19 cellular contexts compared by ENCODE assay signal in genomic region chr18:7904529-7904928, GRCh38.
A peak's percentile ranks its signal among the peaks of the same experiment; 100 is the strongest.
DNase-seq lines count a peak whose midpoint lies in the region; ATAC-seq, FAIRE-seq and TF ChIP-seq lines count a peak whose summit lies in the region.
"Had no signal": no experiment of that assay in that cellular context is flagged by ENCODE, and none has a peak within 500 bp of the region (broad histone marks: within the 10 kb centered on the region; RNA-seq: fewer than 3 reads in every experiment).

No MANE protein-coding gene starts in this region.

- DNase-seq in Daoy (ENCODE audit: low read depth): peak; percentile 45
- peak; percentile 89 for DNase-seq in PC-3
- DNase-seq in renal cortical epithelial cell (ENCODE audit: low read depth): peak; percentile 33
- no peak for DNase-seq in dorsolateral prefrontal cortex
- no peak for DNase-seq in cardiac septum (ENCODE audit: low spot score)
- DNase-seq in LoVo (ENCODE audit: low spot score): no peak
- no peak for DNase-seq in DMS153 (lab: John Stamatoyannopoulos, UW)
- DNase-seq: activated CD4-positive, CD25-positive, alpha-beta regulatory T cell; activated naive CD8-positive, alpha-beta T cell treated with anti-CD3 and anti-CD28 coated beads for 36 hours; cortex of kidney; glutamatergic neuron; islet precursor cell; midbrain; NCI-H146; NCI-H446 treated with DMSO at 0.1 percent for 48 hours; ovary; trophoblast cell had no signal

- peak overlapping the region; percentile 59 for H3K9ac ChIP-seq in PC-3 (ENCODE audit: low read length)

- no peak overlapping the region for H2AFZ ChIP-seq in PC-3 (ENCODE audit: low read length)

- H3K27me3 ChIP-seq in PC-3 (ENCODE audit: low read length): no peaks in the 10 kb centered on the region
- H3K27me3 ChIP-seq in dorsolateral prefrontal cortex: no peaks in the 10 kb centered on the region
- H3K27me3 ChIP-seq: ovary had no signal

- intact Hi-C loops in PC-3 (cut with micrococcal nuclease): loop anchor here (1.0 to 5.0 kb wide), 4 partner anchors 18 to 178 kb away; no protein-coding TSS in a partner anchor
- intact Hi-C loops in dorsolateral prefrontal cortex (cut with DNase I): no loop called here
- intact Hi-C loops in cardiac septum (cut with DNase I): no loop called here

- H3K4me1 ChIP-seq in PC-3 (ENCODE audit: insufficient read depth, low read length): peaks cover 45% of the 10 kb centered on the region

- peaks cover 11% of the 10 kb centered on the region for H3K79me2 ChIP-seq in PC-3 (ENCODE audit: low read length)

- peak; percentile 50 for FAIRE-seq in endometrium (lab: Jason Lieb, UNC)
- FAIRE-seq: K562 had no signal

- BruUV-seq in PC-3 (replicated peaks; lab: Mats Ljungman, UMichigan): no TSS peak

- no peaks in the 10 kb centered on the region for H4K20me1 ChIP-seq in PC-3 (ENCODE audit: low read length)

- peak overlapping the region; percentile 87 for H3K27ac ChIP-seq in PC-3 (ENCODE audit: low read length)
- H3K27ac ChIP-seq in dorsolateral prefrontal cortex: no peak overlapping the region
- H3K27ac ChIP-seq: ovary had no signal

- peak overlapping the region; percentile 49 for H3K4me2 ChIP-seq in PC-3 (ENCODE audit: low read length)

- H3K9me3 ChIP-seq in PC-3 (ENCODE audit: low read length): no peaks in the 10 kb centered on the region
- H3K9me3 ChIP-seq: ovary had no signal

- CTCF ChIA-PET in PC-3 (lab: Charles Lee): no interaction called here

- POLR2A ChIA-PET in PC-3 (lab: Charles Lee; ENCODE audit: unreplicated experiment): no interaction called here

- H3K36me3 ChIP-seq in PC-3 (ENCODE audit: low read depth, low read length): no peaks in the 10 kb centered on the region
- H3K36me3 ChIP-seq: ovary had no signal

- no peaks in the 10 kb centered on the region for H3F3A ChIP-seq in PC-3 (ENCODE audit: low read length, unreplicated experiment)

- H3K9me2 ChIP-seq in PC-3 (replicated peaks; ENCODE audit: low read length): no peaks in the 10 kb centered on the region

- peak; percentile 89 for ATAC-seq in PC-3
- ATAC-seq: K562 had no signal

- no peak for TF ChIP-seq CTCF in PC-3 (conservative IDR thresholded peaks at IDR 0.05; ENCODE audit: low read depth, low read length)
- TF ChIP-seq CTCF in dorsolateral prefrontal cortex (IDR thresholded peaks at IDR 0.05 in 54 of 56, conservative IDR thresholded peaks at IDR 0.05 in 2 of 56; ENCODE audit: low read depth in 1 of 56, partially characterized antibody in 56 of 56): no peak

- H3K4me3 ChIP-seq in PC-3 (ENCODE audit: low read length) (no peak overlapping the region), dorsolateral prefrontal cortex (no peak overlapping the region)
- H3K4me3 ChIP-seq: K562, ovary had no signal

Comparison
In these comparisons a context has a peak if more than half of its experiments do, and no peak if none do; other contexts are left out.
1. DNase-seq: peak in Daoy (single experiment), PC-3 (single experiment) and renal cortical epithelial cell (single experiment); none in dorsolateral prefrontal cortex (0 of 10), cardiac septum (single experiment), LoVo (single experiment) and DMS153 (single experiment).